ENCODE assay signal across 17 cellular contexts in the genomic region with DNA sequence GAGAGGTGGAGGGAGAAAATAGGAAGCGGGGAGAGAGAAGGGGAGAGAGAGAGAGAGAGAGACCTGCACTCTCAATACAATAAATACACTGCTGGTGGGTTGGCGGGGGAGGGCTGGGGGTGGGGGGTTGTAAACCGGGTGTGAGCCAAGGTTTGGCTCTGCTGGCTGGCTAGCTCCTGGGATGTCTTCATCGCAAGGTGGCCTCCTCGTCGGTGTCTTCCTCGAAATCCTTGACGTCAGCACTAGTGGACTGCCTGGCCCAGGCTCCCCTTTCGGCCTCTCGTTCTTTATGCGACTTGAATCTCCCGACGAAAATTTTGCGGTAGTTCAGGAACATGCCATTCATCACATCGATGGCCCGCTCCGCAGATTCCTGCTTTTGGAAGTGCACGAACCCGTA. TPM values are rescaled to one million over a fixed set of nuclear protein-coding genes. Genes with fewer than 3 reads are reported as not detected.
"Had no signal": no experiment of that assay in that cellular context is flagged by ENCODE, and none has a peak within 500 bp of the region (broad histone marks: within the 10 kb centered on the region; RNA-seq: fewer than 3 reads in every experiment).

No MANE protein-coding gene starts in this region.

RNA-seq across cellular contexts. Expression of gene PABPC1L2A, which starts 0.7 kb away (rescaled TPM):
- total RNA-seq: activated naive CD4-positive, alpha-beta T cell treated with anti-CD3 and anti-CD28 coated beads for 36 hours; activated naive CD4-positive, alpha-beta T cell treated with anti-CD3 and anti-CD28 coated beads, Interleukin-2, amount 50 U/mL, for 72 hours; activated naive CD8-positive, alpha-beta T cell treated with anti-CD3 and anti-CD28 coated beads for 36 hours; activated naive CD8-positive, alpha-beta T cell treated with anti-CD3 and anti-CD28 coated beads, Interleukin-2, amount 10 ng/mL, durations not matched to agents 7 days and 5 days; activated T-cell treated with anti-CD3 and anti-CD28 coated beads, Interleukin-2, amount 50 U/mL, for 4 hours; activated T-cell treated with anti-CD3 and anti-CD28 coated beads, Interleukin-2, amount 50 U/mL, for 72 hours; activated T-helper 1 cell treated with anti-CD3 and anti-CD28 coated beads, Interleukin-12 subunit alpha, Interleukin-12 subunit beta, Interleukin-2, Interleukin-4 antibody, amounts not matched to agents 30 ng/mL and 10 ng/mL and 1 ng/mL, durations not matched to agents 14 hours and 24 hours and 36 hours; activated T-helper 17 cell treated with anti-CD3 and anti-CD28 coated beads, Interleukin-2, amount 50 U/mL, for 72 hours; activated T-helper 2 cell treated with anti-CD3 and anti-CD28 coated beads, Interferon-gamma antibody, Interleukin-2, Interleukin-4, amounts not matched to agents 10 μg/mL and 5 μg/mL and 100 μg/mL, durations not matched to agents 14 hours and 24 hours and 36 hours; aorta; ascending aorta; body of pancreas; breast epithelium; cardiac muscle cell; cardiac septum; chondrocyte had no signal
- polyA plus RNA-seq: adipose tissue, aorta, cardiac muscle cell had no signal
